8 cellular contexts compared by ENCODE assay signal in the genomic region with DNA sequence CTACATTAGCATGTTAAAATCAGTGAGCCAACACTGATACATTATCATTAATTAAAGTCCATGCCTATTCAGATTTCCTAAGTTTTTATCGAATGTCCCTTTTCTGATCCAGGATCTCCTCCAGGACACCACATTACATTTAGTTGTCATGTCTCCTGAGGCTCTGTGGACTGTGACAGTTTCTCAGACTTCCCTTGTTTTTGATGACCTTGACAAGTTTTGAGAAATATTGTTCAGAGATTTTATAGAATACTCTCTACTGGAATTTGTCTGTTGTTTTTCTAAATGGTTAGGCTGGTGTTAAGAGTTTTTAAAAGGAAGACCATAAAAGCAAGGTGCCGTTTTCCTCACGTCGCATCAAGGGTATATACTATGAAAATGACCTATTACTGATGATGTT.
"Had no signal": no experiment of that assay in that cellular context is flagged by ENCODE, and none has a peak within 500 bp of the region (broad histone marks: within the 10 kb centered on the region; RNA-seq: fewer than 3 reads in every experiment).

No MANE protein-coding gene starts in this region.

- DNase-seq: GDM1, GF-D8 had no signal

- H3K4me3 ChIP-seq: GM12878 had no signal

- FAIRE-seq: G401.6, GM12878, GM12891, GM12892, GM18507, GM19239 had no signal

- ATAC-seq: GM12878 had no signal
